Comparison of ENCODE assay signal across 8 cellular contexts in genomic region chr18:63969965-63970802, GRCh38. TPM values are rescaled to one million over a fixed set of nuclear protein-coding genes. Genes with fewer than 3 reads are reported as not detected.
DNase-seq lines count a peak whose midpoint lies in the region; ATAC-seq and TF ChIP-seq lines count a peak whose summit lies in the region.

Gene SERPINB8 (plus strand): TSS chr18:63970081. CDS start chr18:63978309, 8,228 bp downstream.

- no peak for TF ChIP-seq RAD21 in IMR-90 (IDR thresholded peaks at IDR 0.05; ENCODE audit: low read length)

- peak within 1 kb of the TSS; percentile 61 for H3K4me3 ChIP-seq in IMR-90 (ENCODE audit: insufficient read depth, low read depth, low read length)
- H3K4me3 ChIP-seq in fibroblast of lung (replicated peaks in 1 of 4; ENCODE audit: control extremely low read depth in 1 of 4, insufficient read depth in 1 of 4, low read depth in 3 of 4, low read length in 4 of 4): peak within 1 kb of the TSS; percentile 62 to 82 (median 70)
- H3K4me3 ChIP-seq in naive thymus-derived CD4-positive, alpha-beta T cell (ENCODE audit: low read length): peak within 1 kb of the TSS; percentile 93

- peak within 1 kb of the TSS; percentile 77 to 96 for H4K8ac ChIP-seq in IMR-90 (ENCODE audit: low read depth in 2 of 2, low read length in 2 of 2)

- H3K4ac ChIP-seq in IMR-90 (ENCODE audit: low read depth, low read length): peak within 1 kb of the TSS; percentile 97

- H3K23ac ChIP-seq in IMR-90 (ENCODE audit: low read depth, low read length): peak within 1 kb of the TSS; percentile 81; the same call in 1 of the 2 replicates

- peaks cover 0 to 2% (median 0%) of the 10 kb centered on the region in 5 donors for H3K36me3 Mint-ChIP-seq in naive thymus-derived CD4-positive, alpha-beta T cell
- no peaks in the 10 kb centered on the region for H3K36me3 Mint-ChIP-seq in stimulated activated memory B cell treated with anti-CD40 and anti-IgM and Interleukin-4, amounts not matched to agents 10 μg/mL and 1 μg/mL and 100 μg/mL, for 72 hours

- H3K27ac Mint-ChIP-seq in naive thymus-derived CD4-positive, alpha-beta T cell: peak within 1 kb of the TSS; percentile 92 to 97 (median 94)
- peak within 1 kb of the TSS; percentile 97 for H3K27ac Mint-ChIP-seq in stimulated activated memory B cell treated with anti-CD40 and anti-IgM and Interleukin-4, amounts not matched to agents 10 μg/mL and 1 μg/mL and 100 μg/mL, for 72 hours

- peak within 1 kb of the TSS; percentile 92 for H2AFZ ChIP-seq in IMR-90 (replicated peaks; ENCODE audit: low read length, poor library complexity)
- peak within 1 kb of the TSS; percentile 69 for H2AFZ ChIP-seq in fibroblast of lung (ENCODE audit: low read length)

- H3K9me1 ChIP-seq in IMR-90 (ENCODE audit: insufficient read depth, low read length): peaks cover 8% of the 10 kb centered on the region

- H3K9ac ChIP-seq in IMR-90 (ENCODE audit: low read depth, low read length) (peak within 1 kb of the TSS; percentile 81), fibroblast of lung (ENCODE audit: insufficient read depth, low read length) (peak within 1 kb of the TSS; percentile 80)

- H4K20me1 ChIP-seq in IMR-90 (ENCODE audit: insufficient read depth, low read length): no peaks in the 10 kb centered on the region
- no peaks in the 10 kb centered on the region for H4K20me1 ChIP-seq in fibroblast of lung (ENCODE audit: control insufficient read depth, extremely low read depth, insufficient read depth, low read length)

- no peaks in the 10 kb centered on the region for H3K9me3 Mint-ChIP-seq in naive thymus-derived CD4-positive, alpha-beta T cell
- no peaks in the 10 kb centered on the region for H3K9me3 Mint-ChIP-seq in stimulated activated memory B cell treated with anti-CD40 and anti-IgM and Interleukin-4, amounts not matched to agents 10 μg/mL and 1 μg/mL and 100 μg/mL, for 72 hours

- H3K79me1 ChIP-seq in IMR-90 (ENCODE audit: low read depth in 1 of 2, low read length in 2 of 2): peaks cover 13 to 25% of the 10 kb centered on the region in 2 experiments; a peak in 3 of 4 replicates

- ATAC-seq in GM21528 (IDR thresholded peaks at IDR 0.05; ENCODE audit: low FRiP score, unreplicated experiment): peak; percentile 97
- ATAC-seq in IMR-90 (ENCODE audit: low read depth): peak; percentile 95
- ATAC-seq in naive thymus-derived CD4-positive, alpha-beta T cell: peak; percentile 89
- ATAC-seq in stimulated activated memory B cell treated with anti-CD40 and anti-IgM and Interleukin-4, amounts not matched to agents 10 μg/mL and 1 μg/mL and 100 μg/mL, for 72 hours: peak; percentile 94

- peak within 1 kb of the TSS; percentile 91 for H3K56ac ChIP-seq in IMR-90 (ENCODE audit: extremely low read depth, insufficient read depth, low read length)

- in situ Hi-C loops in IMR-90 (cut with MboI; ENCODE audit: low sequenced_read_pairs): no loop called here

- H3K79me2 ChIP-seq in fibroblast of lung (ENCODE audit: control insufficient read depth, insufficient read depth, low read length): peaks cover 12% of the 10 kb centered on the region

- H3K9me3 ChIP-seq in IMR-90 (ENCODE audit: control insufficient read depth, insufficient read depth, low read length) (no peaks in the 10 kb centered on the region), fibroblast of lung (ENCODE audit: control insufficient read depth, insufficient read depth, low read depth, low read length) (no peaks in the 10 kb centered on the region)
- no peaks in the 10 kb centered on the region for H3K9me3 ChIP-seq in naive thymus-derived CD4-positive, alpha-beta T cell (ENCODE audit: control insufficient read depth in 2 of 3, low read length in 3 of 3)

- DNase-seq in D341Med (ENCODE audit: low spot score) (peak; percentile 98), IMR-90 (peak; percentile 94), fibroblast of lung (ENCODE audit: low read depth in 2 of 2) (peak; percentile 93 to 95)
- DNase-seq in activated T-helper 1 cell treated with anti-CD3 and anti-CD28 coated beads, Interleukin-2, amount 50 U/mL, for 16 hours (ENCODE audit: low read depth in 1 of 2, low spot score in 1 of 2): peak; percentile 58 to 64
- peak; percentile 44 to 84 (median 77) for DNase-seq in naive thymus-derived CD4-positive, alpha-beta T cell

- H3K36me3 ChIP-seq in IMR-90 (ENCODE audit: control insufficient read depth, insufficient read depth, low read length) (no peaks in the 10 kb centered on the region), fibroblast of lung (ENCODE audit: control insufficient read depth, insufficient read depth, low read length) (no peaks in the 10 kb centered on the region)
- H3K36me3 ChIP-seq in naive thymus-derived CD4-positive, alpha-beta T cell (ENCODE audit: control insufficient read depth in 2 of 3, insufficient read depth in 3 of 3, low read length in 3 of 3): peaks cover 0 to 7% (median 0%) of the 10 kb centered on the region in 3 experiments

- H4K91ac ChIP-seq in IMR-90 (ENCODE audit: insufficient read depth, low read depth, low read length): peak within 1 kb of the TSS; percentile 92

- CTCF ChIA-PET in IMR-90 (lab: Yijun Ruan, JAX): interaction anchor here (0.7 kb wide), 1 partner anchor 9 kb away, joined by 3 read pairs; no protein-coding TSS in a partner anchor
- CTCF ChIA-PET in naive thymus-derived CD4-positive, alpha-beta T cell (lab: Charles Lee): no interaction called here

- H2AK5ac ChIP-seq in IMR-90 (ENCODE audit: low read depth, low read length): peak within 1 kb of the TSS; percentile 82

- H3K4me1 ChIP-seq in IMR-90 (ENCODE audit: control insufficient read depth, insufficient read depth, low read length) (peaks cover 11% of the 10 kb centered on the region), fibroblast of lung (ENCODE audit: control insufficient read depth, extremely low read depth, insufficient read depth, low read length) (peaks cover 3% of the 10 kb centered on the region)
- H3K4me1 ChIP-seq in naive thymus-derived CD4-positive, alpha-beta T cell (ENCODE audit: control insufficient read depth in 2 of 2, insufficient read depth in 2 of 2, low read length in 2 of 2): peaks cover 13% of the 10 kb centered on the region in 2 donors

- WGBS in IMR-90 (ENCODE audit: extremely low coverage in 2 of 2, insufficient read length in 1 of 2), 2 experiments: 0% methylated on average over 35 of the region's 62 CpGs; no CpG with 5 or more reads in 1 of the 2 experiments

- peaks cover 0 to 25% (median 1%) of the 10 kb centered on the region in 5 donors for H3K27me3 Mint-ChIP-seq in naive thymus-derived CD4-positive, alpha-beta T cell
- H3K27me3 Mint-ChIP-seq in stimulated activated memory B cell treated with anti-CD40 and anti-IgM and Interleukin-4, amounts not matched to agents 10 μg/mL and 1 μg/mL and 100 μg/mL, for 72 hours: no peaks in the 10 kb centered on the region

- H2BK120ac ChIP-seq in IMR-90 (ENCODE audit: low read depth, low read length): peak within 1 kb of the TSS; percentile 67

- intact Hi-C loops in IMR-90 (cut with micrococcal nuclease): no loop called here
- intact Hi-C loops in naive thymus-derived CD4-positive, alpha-beta T cell (cut with micrococcal nuclease): loop anchor here (1.0 to 10.0 kb wide), 14 partner anchors 9 to 1785 kb away; partner anchors contain the start of genes PHLPP1 (in 2 of the 2), PIGN (in 2 of the 2), RELCH (in 2 of the 2) and VPS4B (in 2 of the 2)

- no peaks in the 10 kb centered on the region for H3K27me3 ChIP-seq in IMR-90 (ENCODE audit: control insufficient read depth, insufficient read depth, low read length)
- no peaks in the 10 kb centered on the region for H3K27me3 ChIP-seq in fibroblast of lung (ENCODE audit: control insufficient read depth, insufficient read depth, low read length)
- H3K27me3 ChIP-seq in naive thymus-derived CD4-positive, alpha-beta T cell (ENCODE audit: control insufficient read depth in 2 of 2, insufficient read depth in 2 of 2, low read length in 2 of 2): no peaks in the 10 kb centered on the region

- H3K4me2 ChIP-seq in IMR-90 (ENCODE audit: low read depth, low read length): peak within 1 kb of the TSS; percentile 90
- peak within 1 kb of the TSS; percentile 74 for H3K4me2 ChIP-seq in fibroblast of lung (ENCODE audit: extremely low read depth, insufficient read depth, low read length)

- dilution Hi-C loops in IMR-90 (cut with HindIII; ENCODE audit: low sequenced_read_pairs, unreplicated experiment): no loop called here

- BruUV-seq in IMR-90 (replicated peaks; lab: Mats Ljungman, UMichigan): no TSS peak

- H3K18ac ChIP-seq in IMR-90 (ENCODE audit: low read depth, low read length): peak within 1 kb of the TSS; percentile 88

- H2BK20ac ChIP-seq in IMR-90 (ENCODE audit: low read depth, low read length): peak within 1 kb of the TSS; percentile 83

- peak within 1 kb of the TSS; percentile 93 for H2AK9ac ChIP-seq in IMR-90 (replicated peaks; ENCODE audit: low read depth, low read length, poor library complexity)

- peaks cover 26 to 42% (median 31%) of the 10 kb centered on the region in 7 donors for H3K4me1 Mint-ChIP-seq in naive thymus-derived CD4-positive, alpha-beta T cell
- H3K4me1 Mint-ChIP-seq in stimulated activated memory B cell treated with anti-CD40 and anti-IgM and Interleukin-4, amounts not matched to agents 10 μg/mL and 1 μg/mL and 100 μg/mL, for 72 hours: peaks cover 49% of the 10 kb centered on the region

- H2BK15ac ChIP-seq in IMR-90 (ENCODE audit: low read depth, low read length): peak within 1 kb of the TSS; percentile 76; the same call in 2 of the 3 replicates

- H2BK5ac ChIP-seq in IMR-90 (ENCODE audit: low read depth, low read length, poor library complexity, severe bottlenecking): peak within 1 kb of the TSS; percentile 90

- peak within 1 kb of the TSS; percentile 89 for H3K14ac ChIP-seq in IMR-90 (replicated peaks; ENCODE audit: low read depth, low read length)

- peak within 1 kb of the TSS; percentile 88 to 98 (median 94) for H3K4me3 Mint-ChIP-seq in naive thymus-derived CD4-positive, alpha-beta T cell
- H3K4me3 Mint-ChIP-seq in stimulated activated memory B cell treated with anti-CD40 and anti-IgM and Interleukin-4, amounts not matched to agents 10 μg/mL and 1 μg/mL and 100 μg/mL, for 72 hours: peak within 1 kb of the TSS; percentile 93

- TF ChIP-seq CTCF in IMR-90 (conservative IDR thresholded peaks at IDR 0.05; ENCODE audit: low read depth, low read length) (no peak), fibroblast of lung (conservative IDR thresholded peaks at IDR 0.05 in 1 of 2, IDR thresholded peaks at IDR 0.05 in 1 of 2; ENCODE audit: low read depth in 1 of 2, low read length in 2 of 2) (no peak)

- peak within 1 kb of the TSS; percentile 92 for H4K5ac ChIP-seq in IMR-90 (ENCODE audit: low read depth, low read length)

- TF ChIP-seq POLR2A in IMR-90 (IDR thresholded peaks at IDR 0.05; ENCODE audit: low read depth, low read length): peak; percentile 89

- H3K27ac ChIP-seq in IMR-90 (ENCODE audit: insufficient read depth, low read length) (peak within 1 kb of the TSS; percentile 86), fibroblast of lung (ENCODE audit: insufficient read depth, low read length) (peak within 1 kb of the TSS; percentile 96)
- H3K27ac ChIP-seq in naive thymus-derived CD4-positive, alpha-beta T cell (ENCODE audit: low read depth, low read length): peak within 1 kb of the TSS; percentile 96

- POLR2A ChIA-PET in IMR-90 (lab: Charles Lee; ENCODE audit: unreplicated experiment): interaction anchor here (0.5 to 0.7 kb wide), 2 partner anchors 19 to 526 kb away, joined by 3 to 4 read pairs; no protein-coding TSS in a partner anchor
- POLR2A ChIA-PET in naive thymus-derived CD4-positive, alpha-beta T cell (lab: Charles Lee): interaction anchor here (1.0 to 1.1 kb wide), 2 partner anchors 547 to 1783 kb away, joined by 3 to 6 read pairs; partner anchors contain the start of genes PIGN, RELCH and VPS4B

RNA-seq across cellular contexts. Expression of gene SERPINB8, which starts in this region (rescaled TPM):
- total RNA-seq in IMR-90 (2012; rRNA removed) (14.3 and 18.3 TPM in 2 replicates), fibroblast of lung (8.7 and 9.7 TPM in 2 replicates)
- polyA plus RNA-seq in IMR-90 (2012; rRNA removed) (14.8 and 16.7 TPM in 2 replicates), fibroblast of lung (21.0 and 24.8 TPM in 2 replicates)
- 4.4 and 6.2 TPM in 2 replicates for polyA plus RNA-seq in IMR-90 (2012; cell fraction: cytosol; rRNA removed)
- 4.9 and 21.9 TPM in 2 replicates for polyA plus RNA-seq in IMR-90 (2012; cell fraction: nucleus; rRNA removed; ENCODE audit: low replicate concordance)
- 6.4 TPM for polyA plus RNA-seq in PFSK-1 (2012; ENCODE audit: insufficient read length, low read depth)
- 18.9 and 20.8 TPM in 2 replicates for polyA plus RNA-seq in fibroblast of lung (2012)
- polyA minus RNA-seq in fibroblast of lung (ENCODE audit: low replicate concordance): 7.9 and 14.4 TPM in 2 replicates
- total RNA-seq in naive thymus-derived CD4-positive, alpha-beta T cell: 10 to 100 TPM in 2 of 5 experiments, 1 to 10 TPM in 3; 9.2 to 15.7 (median 10.0) TPM
- polyA plus RNA-seq in naive thymus-derived CD4-positive, alpha-beta T cell: 1 to 10 TPM; 7.8 to 9.6 TPM

Comparison
In these comparisons a context has a peak if more than half of its experiments do, and no peak if none do; other contexts are left out.
1. Peak in every context shown above with its lines: DNase-seq, ATAC-seq, H3K4me3 ChIP-seq and H3K27ac ChIP-seq.